ENCODE assay signal across 26 cellular contexts in the genomic region with DNA sequence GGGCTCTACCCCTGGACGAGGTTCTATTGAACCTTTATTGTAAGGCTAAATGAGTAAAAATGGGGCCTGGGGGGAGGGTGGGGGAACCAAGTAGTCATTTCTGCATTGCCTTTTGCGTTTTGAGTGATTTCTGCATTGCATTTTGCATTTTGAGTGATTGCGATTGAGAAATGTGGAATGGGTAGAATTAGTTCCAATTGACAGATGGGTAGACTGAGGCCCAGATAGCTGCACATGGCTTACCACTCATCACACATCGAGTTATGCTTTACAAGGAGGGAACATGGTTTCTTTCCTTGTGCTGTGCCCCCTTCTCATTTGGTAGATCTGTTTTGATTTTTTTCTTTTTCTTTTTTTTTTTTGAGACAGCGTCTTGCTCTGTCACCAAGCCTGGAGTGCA.
"Had no signal": no experiment of that assay in that cellular context is flagged by ENCODE, and none has a peak within 500 bp of the region (broad histone marks: within the 10 kb centered on the region; RNA-seq: fewer than 3 reads in every experiment).

No MANE protein-coding gene starts in this region.

- ATAC-seq: naive thymus-derived CD8-positive, alpha-beta T cell; natural killer cell; natural killer cell treated with Interleukin-12 subunit alpha and Interleukin-12 subunit beta and Interleukin-15 and Interleukin-18, amount 100 ng/mL, for 72 hours; psoas muscle; right cardiac atrium; sciatic nerve had no signal

- H3K27ac ChIP-seq: neural progenitor cell, neutrophil, ovary, pancreas, parathyroid adenoma, prostate gland, psoas muscle, right atrium auricular region, sigmoid colon, skin epidermis, spleen had no signal

- FAIRE-seq: pancreas, small intestine had no signal

- H3K9ac ChIP-seq: neural progenitor cell, parathyroid adenoma had no signal

- H3K4me3 ChIP-seq: neural progenitor cell, ovary, pancreas, prostate gland, psoas muscle, right atrium auricular region, sigmoid colon, skin epidermis, smooth muscle cell, spleen had no signal

- H3K36me3 ChIP-seq: neural progenitor cell, neutrophil, ovary, pancreas, prostate gland, right atrium auricular region, sigmoid colon, spleen had no signal

- H3K4me2 ChIP-seq: neural progenitor cell, smooth muscle cell had no signal

- H3K27me3 ChIP-seq: neural progenitor cell, neutrophil, ovary, pancreas, right atrium auricular region had no signal

- H2AFZ ChIP-seq: neural progenitor cell, parathyroid adenoma had no signal

- H3K4me1 ChIP-seq: pancreas, parathyroid adenoma, prostate gland, psoas muscle, right atrium auricular region, sigmoid colon, spleen had no signal

- H3K9me3 ChIP-seq: neutrophil, ovary, pancreas, prostate gland, psoas muscle, right atrium auricular region had no signal

- H3K79me2 ChIP-seq: parathyroid adenoma had no signal

- DNase-seq: naive thymus-derived CD8-positive, alpha-beta T cell; natural killer cell; nephron progenitor cell; nucleus accumbens; occipital lobe; ovary; pancreas; posterior cingulate gyrus; psoas muscle; right cardiac atrium; sigmoid colon; spleen; stimulated activated CD4-positive, alpha-beta T cell treated with anti-CD3 and anti-CD28 coated beads, Interleukin-12 subunit alpha, Interleukin-12 subunit beta, amount 100 ng/mL, for 4 hours; stimulated activated CD4-positive, alpha-beta T cell treated with anti-CD3 and anti-CD28 coated beads, Interleukin-15, amount 100 ng/mL, for 24 hours; stimulated activated CD4-positive, alpha-beta T cell treated with anti-CD3 and anti-CD28 coated beads, Interleukin-1b, Interleukin-23, amount 100 ng/mL, for 48 hours; stimulated activated CD4-positive, alpha-beta T cell treated with anti-CD3 and anti-CD28 coated beads, Interleukin-2, amount 100 ng/mL, for 24 hours had no signal
